ENCODE assay signal across 11 cellular contexts in genomic region chr3:11583638-11584046, GRCh38.
DNase-seq lines count a peak whose midpoint lies in the region; ATAC-seq and TF ChIP-seq lines count a peak whose summit lies in the region.
"Had no signal": no experiment of that assay in that cellular context is flagged by ENCODE, and none has a peak within 500 bp of the region (broad histone marks: within the 10 kb centered on the region; RNA-seq: fewer than 3 reads in every experiment).

No MANE protein-coding gene starts in this region.

- peak overlapping the region; percentile 95 for H3K4me2 ChIP-seq in GM23248 (ENCODE audit: unreplicated experiment)

- no peak overlapping the region for H3K27ac Mint-ChIP-seq in Caco-2 (ENCODE audit: unreplicated experiment)

- TF ChIP-seq POLR2A in gastrocnemius medialis (IDR thresholded peaks at IDR 0.05): no peak
- no peak for TF ChIP-seq POLR2A in adrenal gland (IDR thresholded peaks at IDR 0.05)

- CTCF ChIA-PET in Caco-2 (lab: Charles Lee): no interaction called here

- no TSS peak for BruUV-seq in Caco-2 (replicated peaks; lab: Mats Ljungman, UMichigan)

- peak overlapping the region; percentile 71 for H3K9ac ChIP-seq in GM23248

- no peaks in the 10 kb centered on the region for H3K9me3 ChIP-seq in GM23248 (ENCODE audit: low read depth)
- H3K9me3 ChIP-seq in ascending aorta: no peaks in the 10 kb centered on the region
- no peaks in the 10 kb centered on the region for H3K9me3 ChIP-seq in right atrium auricular region
- H3K9me3 ChIP-seq in gastrocnemius medialis: no peaks in the 10 kb centered on the region
- no peaks in the 10 kb centered on the region for H3K9me3 ChIP-seq in adrenal gland (replicated peaks in 1 of 3)
- H3K9me3 ChIP-seq in Caco-2: no peaks in the 10 kb centered on the region
- H3K9me3 ChIP-seq: SJCRH30 had no signal

- ATAC-seq in gastrocnemius medialis: no peak

- no peak for TF ChIP-seq CTCF in ascending aorta (IDR thresholded peaks at IDR 0.05)
- no peak for TF ChIP-seq CTCF in right atrium auricular region (IDR thresholded peaks at IDR 0.05)
- TF ChIP-seq CTCF in gastrocnemius medialis (IDR thresholded peaks at IDR 0.05 in 4 of 5, conservative IDR thresholded peaks at IDR 0.05 in 1 of 5): no peak
- TF ChIP-seq CTCF in adrenal gland (IDR thresholded peaks at IDR 0.05): no peak
- TF ChIP-seq CTCF in Caco-2 (IDR thresholded peaks at IDR 0.05; ENCODE audit: insufficient read depth in 1 of 2, low read depth in 1 of 2, low read length in 1 of 2, severe bottlenecking in 1 of 2, unreplicated experiment in 1 of 2): no peak

- peaks cover 60% of the 10 kb centered on the region for H3K4me1 ChIP-seq in GM23248 (ENCODE audit: insufficient read depth)
- peaks cover 7 to 52% of the 10 kb centered on the region in 2 donors for H3K4me1 ChIP-seq in ascending aorta
- H3K4me1 ChIP-seq in right atrium auricular region: peaks cover 0 to 77% of the 10 kb centered on the region in 2 donors
- peaks cover 65 to 72% of the 10 kb centered on the region in 2 donors for H3K4me1 ChIP-seq in gastrocnemius medialis
- H3K4me1 ChIP-seq in adrenal gland (replicated peaks in 1 of 2): peaks cover 25 to 40% of the 10 kb centered on the region in 2 donors
- no peaks in the 10 kb centered on the region for H3K4me1 ChIP-seq in Caco-2

- H3K9me2 ChIP-seq in GM23248 (ENCODE audit: insufficient read depth): no peaks in the 10 kb centered on the region

- no peak overlapping the region for H3K4me3 Mint-ChIP-seq in Caco-2 (ENCODE audit: unreplicated experiment)
- H3K4me3 Mint-ChIP-seq: CD8-positive, alpha-beta memory T cell had no signal

- POLR2A ChIA-PET in Caco-2 (lab: Charles Lee): no interaction called here

- intact Hi-C loops in ascending aorta (cut with DNase I) (no loop called here), gastrocnemius medialis (cut with DNase I; ENCODE audit: low total_unique reads) (no loop called here), adrenal gland (cut with DNase I) (no loop called here), Caco-2 (cut with micrococcal nuclease; ENCODE audit: unreplicated experiment) (no loop called here)

- H2AFZ ChIP-seq in GM23248: no peak overlapping the region

- no peaks in the 10 kb centered on the region for H3K4me1 Mint-ChIP-seq in Caco-2 (ENCODE audit: low read depth, unreplicated experiment)

- H3K27ac ChIP-seq in GM23248 (peak overlapping the region; percentile 77), ascending aorta (peak overlapping the region; percentile 26 to 39), right atrium auricular region (peak overlapping the region; percentile 59 to 72), gastrocnemius medialis (peak overlapping the region; percentile 13 to 58 (median 42)), adrenal gland (no peak overlapping the region)

- H3K79me2 ChIP-seq in GM23248 (ENCODE audit: insufficient read depth): peaks cover 100% of the 10 kb centered on the region

- no peaks in the 10 kb centered on the region for H3K9me3 Mint-ChIP-seq in Caco-2 (ENCODE audit: unreplicated experiment)
- H3K9me3 Mint-ChIP-seq: CD8-positive, alpha-beta memory T cell had no signal

- no peaks in the 10 kb centered on the region; the same call in 1 of the 2 replicates for H4K20me1 ChIP-seq in GM23248 (ENCODE audit: insufficient read depth)

- in situ Hi-C loops in GM23248 (cut with MboI): no loop called here
- in situ Hi-C loops in gastrocnemius medialis (cut with MboI; ENCODE audit: low sequenced_read_pairs in 4 of 4): no loop called here

- H3K27me3 ChIP-seq in GM23248 (replicated peaks; ENCODE audit: insufficient read depth) (no peaks in the 10 kb centered on the region), ascending aorta (no peaks in the 10 kb centered on the region), right atrium auricular region (no peaks in the 10 kb centered on the region), gastrocnemius medialis (no peaks in the 10 kb centered on the region), adrenal gland (no peaks in the 10 kb centered on the region), Caco-2 (replicated peaks; ENCODE audit: control insufficient read depth, insufficient read depth, low read length) (no peaks in the 10 kb centered on the region)
- H3K27me3 ChIP-seq: SJCRH30 had no signal

- H3K27me3 Mint-ChIP-seq in Caco-2 (ENCODE audit: insufficient read depth, unreplicated experiment): no peaks in the 10 kb centered on the region
- H3K27me3 Mint-ChIP-seq: CD8-positive, alpha-beta memory T cell had no signal

- 33 to 41% methylated on average over 10 of the region's 10 CpGs for WGBS in GM23248 (ENCODE audit: low coverage in 1 of 2, low lambda C conversion rate in 2 of 2, missing lambda C conversion rate in 2 of 2), 2 experiments
- 73 to 76% (median 74%) methylated on average over 10 of the region's 10 CpGs for WGBS in adrenal gland, 4 donors

- H3K4me3 ChIP-seq in GM23248 (no peak overlapping the region), ascending aorta (no peak overlapping the region), right atrium auricular region (no peak overlapping the region), gastrocnemius medialis (no peak overlapping the region), adrenal gland (no peak overlapping the region), Caco-2 (ENCODE audit: low read depth, low read length) (no peak overlapping the region)
- H3K4me3 ChIP-seq: SJCRH30 had no signal

- H3F3A ChIP-seq in GM23248 (ENCODE audit: insufficient read depth): peaks cover 63% of the 10 kb centered on the region

- H3K36me3 Mint-ChIP-seq in Caco-2 (ENCODE audit: insufficient read depth, unreplicated experiment): peaks cover 16% of the 10 kb centered on the region

- H3K36me3 ChIP-seq in GM23248 (ENCODE audit: low read depth) (peaks cover 5% of the 10 kb centered on the region; the same call in 1 of the 2 replicates), ascending aorta (no peaks in the 10 kb centered on the region), right atrium auricular region (no peaks in the 10 kb centered on the region), gastrocnemius medialis (no peaks in the 10 kb centered on the region), adrenal gland (replicated peaks in 1 of 2) (no peaks in the 10 kb centered on the region), Caco-2 (ENCODE audit: control insufficient read depth, insufficient read depth, low read length) (no peaks in the 10 kb centered on the region)

- DNase-seq in GM23248: peak; percentile 57
- DNase-seq in ascending aorta (ENCODE audit: low spot score in 2 of 2): no peak
- no peak for DNase-seq in right atrium auricular region (ENCODE audit: low spot score)
- no peak for DNase-seq in gastrocnemius medialis
- DNase-seq in adrenal gland: no peak
- no peak for DNase-seq in kidney tubule cell (ENCODE audit: low spot score)
- DNase-seq in Caco-2: no peak
- no peak for DNase-seq in stimulated activated CD4-positive, alpha-beta T cell treated with anti-CD3 and anti-CD28 coated beads, Interleukin-4, amount 100 ng/mL, for 4 hours
- DNase-seq: activated CD4-positive, alpha-beta T cell treated with anti-CD3 and anti-CD28 coated beads, Interleukin-2, amount 50 U/mL, for 48 hours; CD8-positive, alpha-beta memory T cell; SJCRH30 had no signal

Comparison
In these comparisons a context has a peak if more than half of its experiments do, and no peak if none do; other contexts are left out.
1. H3K27ac ChIP-seq: peak in GM23248 (single experiment), ascending aorta (2 of 2), right atrium auricular region (2 of 2) and gastrocnemius medialis (4 of 4); none in adrenal gland (0 of 5).